In genomic region chr4:138815811-138816210, GRCh38 we compare ENCODE assay signal across 17 cellular contexts.
DNase-seq lines count a peak whose midpoint lies in the region; ATAC-seq and TF ChIP-seq lines count a peak whose summit lies in the region.
"Had no signal": no experiment of that assay in that cellular context is flagged by ENCODE, and none has a peak within 500 bp of the region (broad histone marks: within the 10 kb centered on the region; RNA-seq: fewer than 3 reads in every experiment).

No MANE protein-coding gene starts in this region.

- in situ Hi-C loops in T47D (cut with HindIII; ENCODE audit: low pct_unique_long_range_greater_than_20kb, low sequenced_read_pairs) = no loop called here

- no peak overlapping the region for H3K4me3 ChIP-seq in HUES6 (ENCODE audit: low read depth, low read length)
- peak overlapping the region; percentile 51; the same call in 1 of the 2 replicates for H3K4me3 ChIP-seq in SK-N-MC
- H3K4me3 ChIP-seq in testis = no peak overlapping the region
- H3K4me3 ChIP-seq: GM23338 had no signal

- CTCF ChIA-PET in MCF 10A (lab: Yijun Ruan, JAX) = no interaction called here

- peaks cover 3% of the 10 kb centered on the region; the same call in 1 of the 2 replicates for H3K4me1 ChIP-seq in HUES6 (ENCODE audit: control insufficient read depth, insufficient read depth, low read length)
- H3K4me1 ChIP-seq in testis = no peaks in the 10 kb centered on the region
- H3K4me1 ChIP-seq: BE2C had no signal

- no peak for TF ChIP-seq CTCF in MCF 10A (IDR thresholded peaks at IDR 0.05; ENCODE audit: unreplicated experiment)
- TF ChIP-seq CTCF in testis (IDR thresholded peaks at IDR 0.05) = no peak

- intact Hi-C loops in MCF 10A (cut with micrococcal nuclease) (no loop called here), Right ventricle myocardium superior (cut with DNase I) (no loop called here), testis (cut with DNase I; ENCODE audit: low total_unique reads) (no loop called here)

- H3K9me3 Mint-ChIP-seq in MCF 10A (ENCODE audit: unreplicated experiment) = no peaks in the 10 kb centered on the region

- no peak overlapping the region for H3K9ac ChIP-seq in HUES6 (ENCODE audit: low read length)
- no peak overlapping the region for H3K9ac ChIP-seq in SK-N-MC (ENCODE audit: insufficient read length)
- H3K9ac ChIP-seq: KMS-11 had no signal

- ATAC-seq in HG03520 (IDR thresholded peaks at IDR 0.05; ENCODE audit: unreplicated experiment) (no peak), Right ventricle myocardium superior (ENCODE audit: poor library complexity) (no peak)
- ATAC-seq: GM23338 had no signal

- H3K36me3 ChIP-seq in HUES6 (ENCODE audit: control insufficient read depth, insufficient read depth, low read length) (no peaks in the 10 kb centered on the region), SK-N-MC (ENCODE audit: insufficient read depth, low read length) (no peaks in the 10 kb centered on the region), testis (ENCODE audit: low read depth, missing control alignments) (no peaks in the 10 kb centered on the region)
- H3K36me3 ChIP-seq: BE2C had no signal

- peak; percentile 9 to 31 for DNase-seq in T47D (ENCODE audit: low read depth in 1 of 2, low spot score in 1 of 2)
- DNase-seq in MCF 10A (ENCODE audit: unreplicated experiment) = no peak
- DNase-seq in SK-N-MC (ENCODE audit: low read depth, low spot score) = peak; percentile 53
- DNase-seq in renal cortical epithelial cell (ENCODE audit: low read depth) = peak; percentile 47
- DNase-seq in Right ventricle myocardium superior = no peak
- no peak for DNase-seq in testis
- DNase-seq: ACHN; BE2C; C1 segment of cervical spinal cord; CD4-positive, CD25-positive, alpha-beta regulatory T cell; CD8-positive, alpha-beta memory T cell; COR-L47; HCEC 1CT had no signal

- H3K27me3 Mint-ChIP-seq in MCF 10A (ENCODE audit: insufficient read depth, unreplicated experiment) = no peaks in the 10 kb centered on the region

- H3K4me1 Mint-ChIP-seq in MCF 10A (ENCODE audit: insufficient read depth, unreplicated experiment) = no peaks in the 10 kb centered on the region
- H3K4me1 Mint-ChIP-seq: CD4-positive, CD25-positive, alpha-beta regulatory T cell; CD8-positive, alpha-beta memory T cell; GM23338 had no signal

- peaks cover 5% of the 10 kb centered on the region; the same call in 1 of the 2 replicates for H3K9me3 ChIP-seq in HUES6 (ENCODE audit: control insufficient read depth, insufficient read depth, low read depth, low read length)
- H3K9me3 ChIP-seq in SK-N-MC (ENCODE audit: low read depth, low read length) = no peaks in the 10 kb centered on the region
- H3K9me3 ChIP-seq in testis = no peaks in the 10 kb centered on the region
- H3K9me3 ChIP-seq: BE2C had no signal

- BruUV-seq in MCF 10A (replicated peaks; lab: Mats Ljungman, UMichigan) = no TSS peak

- no peak overlapping the region for H3K4me3 Mint-ChIP-seq in MCF 10A (ENCODE audit: unreplicated experiment)
- H3K4me3 Mint-ChIP-seq: CD4-positive, CD25-positive, alpha-beta regulatory T cell; CD8-positive, alpha-beta memory T cell; GM23338 had no signal

- no peaks in the 10 kb centered on the region for H3K36me3 Mint-ChIP-seq in MCF 10A (ENCODE audit: insufficient read depth, unreplicated experiment)
- H3K36me3 Mint-ChIP-seq: CD4-positive, CD25-positive, alpha-beta regulatory T cell; CD8-positive, alpha-beta memory T cell had no signal

- no peak for TF ChIP-seq POLR2A in testis (IDR thresholded peaks at IDR 0.05)

- no peak overlapping the region for H3K27ac Mint-ChIP-seq in MCF 10A (ENCODE audit: low read depth, unreplicated experiment)
- H3K27ac Mint-ChIP-seq: CD4-positive, CD25-positive, alpha-beta regulatory T cell; CD8-positive, alpha-beta memory T cell; GM23338 had no signal

- WGBS in testis, 2 donors = 56 to 62% methylated on average over 2 of the region's 2 CpGs

- POLR2A ChIA-PET in MCF 10A (lab: Yijun Ruan, JAX) = interaction anchor here (0.7 kb wide), 1 partner anchor 329 kb away, joined by 3 read pairs; no protein-coding TSS in a partner anchor

- H3K27me3 ChIP-seq in HUES6 (ENCODE audit: control insufficient read depth, insufficient read depth, low read length) (no peaks in the 10 kb centered on the region), testis (no peaks in the 10 kb centered on the region)
- H3K27me3 ChIP-seq: BE2C had no signal

- H3K27ac ChIP-seq in HUES6 (ENCODE audit: low read depth, low read length) (0 out of 2 replicates have a peak overlapping the region, but pooled peaks have one; percentile 19), SK-N-MC (peak overlapping the region; percentile 69; the same call in 1 of the 2 replicates), testis (no peak overlapping the region)
- H3K27ac ChIP-seq: KMS-11 had no signal

Comparison
In these comparisons a context has a peak if more than half of its experiments do, and no peak if none do; other contexts are left out.
1. DNase-seq: peak in T47D (2 of 2), SK-N-MC (single experiment) and renal cortical epithelial cell (single experiment); none in MCF 10A (single experiment), Right ventricle myocardium superior (single experiment) and testis (single experiment).
2. H3K27ac ChIP-seq: peak in HUES6 (single experiment) and SK-N-MC (single experiment); none in testis (0 of 2).